8 cellular contexts compared by ENCODE assay signal in the genomic region with DNA sequence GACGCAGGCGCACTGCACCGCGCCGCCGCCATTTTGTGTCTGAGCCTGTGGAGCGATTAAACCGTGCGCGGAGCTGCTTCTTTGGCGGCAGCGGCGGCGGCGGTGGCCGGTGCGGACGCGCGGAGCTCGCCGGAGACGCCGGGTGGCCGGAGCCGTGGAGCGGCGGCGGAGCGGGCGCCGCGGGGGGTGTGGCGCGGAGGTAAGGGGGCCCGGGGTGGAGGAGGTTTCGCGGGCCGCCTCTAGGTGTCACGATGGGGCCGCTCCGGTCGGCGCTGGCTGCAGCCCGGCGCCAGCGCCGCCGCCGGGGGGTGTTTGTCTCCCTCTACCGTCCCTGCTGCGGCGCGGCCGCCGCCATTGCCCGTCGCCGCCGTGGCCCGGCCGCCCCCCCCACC. TPM values are rescaled to one million over a fixed set of nuclear protein-coding genes. Genes with fewer than 3 reads are reported as not detected.
DNase-seq lines count a peak whose midpoint lies in the region; FAIRE-seq and TF ChIP-seq lines count a peak whose summit lies in the region.

A gene with protein sequence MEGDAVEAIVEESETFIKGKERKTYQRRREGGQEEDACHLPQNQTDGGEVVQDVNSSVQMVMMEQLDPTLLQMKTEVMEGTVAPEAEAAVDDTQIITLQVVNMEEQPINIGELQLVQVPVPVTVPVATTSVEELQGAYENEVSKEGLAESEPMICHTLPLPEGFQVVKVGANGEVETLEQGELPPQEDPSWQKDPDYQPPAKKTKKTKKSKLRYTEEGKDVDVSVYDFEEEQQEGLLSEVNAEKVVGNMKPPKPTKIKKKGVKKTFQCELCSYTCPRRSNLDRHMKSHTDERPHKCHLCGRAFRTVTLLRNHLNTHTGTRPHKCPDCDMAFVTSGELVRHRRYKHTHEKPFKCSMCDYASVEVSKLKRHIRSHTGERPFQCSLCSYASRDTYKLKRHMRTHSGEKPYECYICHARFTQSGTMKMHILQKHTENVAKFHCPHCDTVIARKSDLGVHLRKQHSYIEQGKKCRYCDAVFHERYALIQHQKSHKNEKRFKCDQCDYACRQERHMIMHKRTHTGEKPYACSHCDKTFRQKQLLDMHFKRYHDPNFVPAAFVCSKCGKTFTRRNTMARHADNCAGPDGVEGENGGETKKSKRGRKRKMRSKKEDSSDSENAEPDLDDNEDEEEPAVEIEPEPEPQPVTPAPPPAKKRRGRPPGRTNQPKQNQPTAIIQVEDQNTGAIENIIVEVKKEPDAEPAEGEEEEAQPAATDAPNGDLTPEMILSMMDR (plus strand): TSS at position 1 of the 392 bp plus-strand sequence. CDS start 48,307 bp downstream, outside the sequence.

- peak within 1 kb of the TSS; percentile 97 for H3K4me3 ChIP-seq in bronchial epithelial cell (ENCODE audit: low read depth, low read length)

- 0 out of 2 replicates have a peak, but pooled peaks cover 4% of the 10 kb centered on the region for H3K36me3 Mint-ChIP-seq in HFFc6 (ENCODE audit: low read depth)

- peak within 1 kb of the TSS; percentile 87 for H3K27ac Mint-ChIP-seq in HFFc6

- FAIRE-seq in bronchial epithelial cell (lab: Jason Lieb, UNC), result no peak

- no peaks in the 10 kb centered on the region for H3K27me3 ChIP-seq in bronchial epithelial cell (ENCODE audit: control insufficient read depth, insufficient read depth, low read length)

- H3K4me3 Mint-ChIP-seq in HFFc6, result peak within 1 kb of the TSS; percentile 90

- DNase-seq in NCI-H1436 (lab: John Stamatoyannopoulos, UW) (peak; percentile 70), NCI-H1436 treated with DMSO at 0.1 percent for 48 hours (lab: John Stamatoyannopoulos, UW) (no peak), HFFc6 (peak; percentile 72), NAMALWA (ENCODE audit: low spot score) (peak; percentile 84), T-helper 22 cell (ENCODE audit: low read depth) (peak; percentile 77), bronchial epithelial cell (ENCODE audit: low read depth) (peak; percentile 57), iris pigment epithelial cell (ENCODE audit: low read depth) (peak; percentile 84)
- peak; percentile 74 to 77 for DNase-seq in stimulated activated CD4-positive, alpha-beta T cell treated with anti-CD3 and anti-CD28 coated beads, Interleukin-15, amount 100 ng/mL, for 1 hour (ENCODE audit: low read depth in 1 of 2, low spot score in 1 of 2)

- H3K36me3 ChIP-seq in bronchial epithelial cell (ENCODE audit: control insufficient read depth, insufficient read depth, low read length), result no peaks in the 10 kb centered on the region

- peak; percentile 58 for TF ChIP-seq CTCF in HFFc6 (IDR thresholded peaks at IDR 0.05)
- TF ChIP-seq CTCF in bronchial epithelial cell (IDR thresholded peaks at IDR 0.05; ENCODE audit: insufficient read depth, low read length, severe bottlenecking), result peak; percentile 83

- H3K27me3 Mint-ChIP-seq in HFFc6 (ENCODE audit: insufficient read depth), result no peaks in the 10 kb centered on the region

- peaks cover 31% of the 10 kb centered on the region for H3K4me1 Mint-ChIP-seq in HFFc6 (ENCODE audit: low read depth)

- H3K9me3 Mint-ChIP-seq in HFFc6, result no peaks in the 10 kb centered on the region

RNA-seq across cellular contexts. Expression of the gene that starts here (rescaled TPM):
- total RNA-seq in HFFc6 (2021; fragmentation: NEBNext Ultra II Directional; extraction: Animal tissue kit (Norgen Biotek cat#: 25700)), result 10 to 100 TPM; 22.6 to 31.1 (median 29.4) TPM
- total RNA-seq in bronchial epithelial cell, result 21.1 and 26.5 TPM in 2 replicates
